In genomic region chr20:40472905-40473304, GRCh38 we compare ENCODE assay signal across 28 cellular contexts.
"Had no signal": no experiment of that assay in that cellular context is flagged by ENCODE, and none has a peak within 500 bp of the region (broad histone marks: within the 10 kb centered on the region; RNA-seq: fewer than 3 reads in every experiment).

No MANE protein-coding gene starts in this region.

- H3K4me2 ChIP-seq: hepatocyte had no signal

- H3K27me3 ChIP-seq: ascending aorta, breast epithelium, esophagus muscularis mucosa, gastroesophageal sphincter, hepatocyte had no signal

- H3K9me3 ChIP-seq: ascending aorta, breast epithelium, esophagus muscularis mucosa, gastroesophageal sphincter, heart right ventricle had no signal

- DNase-seq: activated CD4-positive, alpha-beta memory T cell treated with anti-CD3 and anti-CD28 coated beads, Interleukin-2, amount 10 ng/mL, durations not matched to agents 7 days and 5 days; activated CD4-positive, alpha-beta T cell treated with anti-CD3 and anti-CD28 coated beads for 1 hour; activated CD4-positive, alpha-beta T cell treated with anti-CD3 and anti-CD28 coated beads for 4 hours; activated CD4-positive, alpha-beta T cell treated with anti-CD3 and anti-CD28 coated beads, Interleukin-2, amount 10 ng/mL, durations not matched to agents 7 days and 5 days; activated CD4-positive, alpha-beta T cell treated with anti-CD3 and anti-CD28 coated beads, Interleukin-2, amount 50 U/mL, for 4 hours; activated CD8-positive, alpha-beta memory T cell treated with anti-CD3 and anti-CD28 coated beads, Interleukin-2, amount 50 U/mL, for 48 hours; activated gamma-delta T cell; activated naive CD4-positive, alpha-beta T cell; activated naive CD4-positive, alpha-beta T cell treated with anti-CD3 and anti-CD28 coated beads, Interleukin-2, amount 10 ng/mL, durations not matched to agents 7 days and 5 days; activated naive CD8-positive, alpha-beta T cell treated with anti-CD3 and anti-CD28 coated beads, Interleukin-2, amount 10 ng/mL, durations not matched to agents 7 days and 5 days; activated T-cell treated with anti-CD3 and anti-CD28 coated beads for 4 hours; activated T-cell treated with anti-CD3 and anti-CD28 coated beads, Interleukin-2, amount 50 U/mL, for 24 hours; activated T-cell treated with anti-CD3 and anti-CD28 coated beads, Interleukin-2, amount 50 U/mL, for 72 hours; dorsolateral prefrontal cortex; effector memory CD4-positive, alpha-beta T cell; endodermal cell; erythroblast; foreskin melanocyte; heart right ventricle; T-helper 2 cell had no signal

- H3K79me2 ChIP-seq: hepatocyte had no signal

- H3K27ac ChIP-seq: ascending aorta, breast epithelium, coronary artery, dorsolateral prefrontal cortex, esophagus muscularis mucosa, gastroesophageal sphincter, heart right ventricle, hepatocyte had no signal

- H3K4me1 ChIP-seq: ascending aorta, breast epithelium had no signal

- ATAC-seq: activated naive CD4-positive, alpha-beta T cell treated with anti-CD3 and anti-CD28 coated beads, Interleukin-2, amount 50 U/mL, for 72 hours; activated T-cell treated with anti-CD3 and anti-CD28 coated beads, Interleukin-2, amount 50 U/mL, for 72 hours; gastroesophageal sphincter; heart right ventricle; WTC11 had no signal

- H2AFZ ChIP-seq: hepatocyte had no signal

- H3K4me3 ChIP-seq: ascending aorta, breast epithelium, coronary artery, dorsolateral prefrontal cortex, esophagus muscularis mucosa, gastroesophageal sphincter, heart right ventricle, hepatocyte had no signal

- H3K36me3 ChIP-seq: ascending aorta, breast epithelium, esophagus muscularis mucosa, gastroesophageal sphincter, heart right ventricle had no signal
